24 cellular contexts compared by ENCODE assay signal in genomic region chr15:91917991-91918390, GRCh38.
DNase-seq lines count a peak whose midpoint lies in the region; ATAC-seq and TF ChIP-seq lines count a peak whose summit lies in the region.
"Had no signal": no experiment of that assay in that cellular context is flagged by ENCODE, and none has a peak within 500 bp of the region (broad histone marks: within the 10 kb centered on the region; RNA-seq: fewer than 3 reads in every experiment).

No MANE protein-coding gene starts in this region.

- ATAC-seq in right cardiac atrium (peak; percentile 11), Right ventricle myocardium superior (ENCODE audit: poor library complexity) (no peak), upper lobe of right lung (peak; percentile 74)
- ATAC-seq: GM12878, PC-3 had no signal

- H3K27ac ChIP-seq in right cardiac atrium (ENCODE audit: low read length), result peak overlapping the region; percentile 65
- no peak overlapping the region for H3K27ac ChIP-seq in upper lobe of right lung

- no peaks in the 10 kb centered on the region for H3K27me3 Mint-ChIP-seq in dendritic cell treated with granulocyte-macrophage colony-stimulating factor and Interleukin-4, amounts not matched to agents 40 ng/mL and 50 ng/mL, for 4 days
- H3K27me3 Mint-ChIP-seq: CD4-positive, alpha-beta T cell had no signal

- no peak for DNase-seq in right cardiac atrium
- no peak for DNase-seq in Right ventricle myocardium superior
- peak; percentile 55 for DNase-seq in NCI-H526 treated with DMSO at 0.1 percent for 48 hours (lab: John Stamatoyannopoulos, UW)
- DNase-seq in upper lobe of right lung, result no peak
- no peak for DNase-seq in NCI-H2107 treated with DMSO at 0.1 percent for 48 hours (lab: John Stamatoyannopoulos, UW; ENCODE audit: unreplicated experiment)
- DNase-seq in HPDE6-E6E7 (ENCODE audit: extremely low spot score), result no peak
- DNase-seq: BE2C; Caco-2; CD4-positive, alpha-beta T cell; DMS 273 treated with DMSO at 0.1 percent for 48 hours; DMS79 treated with DMSO at 0.1 percent for 48 hours; H9; HFFc6; Kasumi-1; NCI-H1417 treated with DMSO at 0.1 percent for 48 hours; NCI-H187; NCI-H2107; NCI-H2227 treated with DMSO at 0.1 percent for 48 hours; NCI-H510A; PC-3; SHP77 treated with DMSO at 0.1 percent for 48 hours; SK-N-SH had no signal

- H3K9me3 ChIP-seq in right cardiac atrium (ENCODE audit: control insufficient read depth, low read length), result no peaks in the 10 kb centered on the region
- H3K9me3 ChIP-seq in upper lobe of right lung, result no peaks in the 10 kb centered on the region
- H3K9me3 ChIP-seq: BE2C, Caco-2, SK-N-SH had no signal

- H3K4me3 ChIP-seq in right cardiac atrium (ENCODE audit: low read length) (no peak overlapping the region), upper lobe of right lung (no peak overlapping the region)
- H3K4me3 ChIP-seq: GM12878 had no signal

- peaks cover 76% of the 10 kb centered on the region for H3K4me1 Mint-ChIP-seq in dendritic cell treated with granulocyte-macrophage colony-stimulating factor and Interleukin-4, amounts not matched to agents 40 ng/mL and 50 ng/mL, for 4 days (ENCODE audit: low read depth)

- peaks cover 17% of the 10 kb centered on the region for H3K36me3 ChIP-seq in upper lobe of right lung
- H3K36me3 ChIP-seq: BE2C had no signal

- 78% methylated on average over 2 of the region's 2 CpGs for WGBS in right cardiac atrium

- H3K36me3 Mint-ChIP-seq in dendritic cell treated with granulocyte-macrophage colony-stimulating factor and Interleukin-4, amounts not matched to agents 40 ng/mL and 50 ng/mL, for 4 days (ENCODE audit: low read depth), result peaks cover 61% of the 10 kb centered on the region

- H3K4me3 Mint-ChIP-seq in dendritic cell treated with granulocyte-macrophage colony-stimulating factor and Interleukin-4, amounts not matched to agents 40 ng/mL and 50 ng/mL, for 4 days, result no peak overlapping the region
- H3K4me3 Mint-ChIP-seq: CD4-positive, alpha-beta T cell; H9; HFFc6 had no signal

- H3K27ac Mint-ChIP-seq in dendritic cell treated with granulocyte-macrophage colony-stimulating factor and Interleukin-4, amounts not matched to agents 40 ng/mL and 50 ng/mL, for 4 days, result peak overlapping the region; percentile 81
- H3K27ac Mint-ChIP-seq: CD4-positive, alpha-beta T cell; HFFc6 had no signal

- H3K9me3 Mint-ChIP-seq in dendritic cell treated with granulocyte-macrophage colony-stimulating factor and Interleukin-4, amounts not matched to agents 40 ng/mL and 50 ng/mL, for 4 days, result no peaks in the 10 kb centered on the region
- H3K9me3 Mint-ChIP-seq: CD4-positive, alpha-beta T cell; H9; HFFc6 had no signal

- H3K27me3 ChIP-seq in right cardiac atrium (ENCODE audit: control insufficient read depth, insufficient read depth) (no peaks in the 10 kb centered on the region), upper lobe of right lung (no peaks in the 10 kb centered on the region)
- H3K27me3 ChIP-seq: BE2C had no signal

- no peak for TF ChIP-seq CTCF in upper lobe of right lung (IDR thresholded peaks at IDR 0.05)

- H3K4me1 ChIP-seq in right cardiac atrium (ENCODE audit: control insufficient read depth, insufficient read depth, low read length) (peaks cover 14% of the 10 kb centered on the region), upper lobe of right lung (peaks cover 22% of the 10 kb centered on the region)
- H3K4me1 ChIP-seq: Caco-2 had no signal

- intact Hi-C loops in right cardiac atrium (cut with DNase I), result no loop called here
- intact Hi-C loops in Right ventricle myocardium superior (cut with DNase I), result loop anchor here (2.0 kb wide), 1 partner anchor 51 kb away; no protein-coding TSS in a partner anchor
- intact Hi-C loops in dendritic cell treated with granulocyte-macrophage colony-stimulating factor and Interleukin-4, amounts not matched to agents 40 ng/mL and 50 ng/mL, for 4 days (cut with micrococcal nuclease), result no loop called here
- intact Hi-C loops in upper lobe of right lung (cut with DNase I), result no loop called here
